In genomic region chr4:3354455-3354811, GRCh38 we compare ENCODE assay signal across 1 cellular context.
TF ChIP-seq lines count a peak whose summit lies in the region.

No MANE protein-coding gene starts in this region.

TF ChIP-seq in HepG2, 621 proteins besides CTCF, POLR2A, EP300 and RAD21 (continued from another document and continues in another):
- TF ChIP-seq, protein P1, sequence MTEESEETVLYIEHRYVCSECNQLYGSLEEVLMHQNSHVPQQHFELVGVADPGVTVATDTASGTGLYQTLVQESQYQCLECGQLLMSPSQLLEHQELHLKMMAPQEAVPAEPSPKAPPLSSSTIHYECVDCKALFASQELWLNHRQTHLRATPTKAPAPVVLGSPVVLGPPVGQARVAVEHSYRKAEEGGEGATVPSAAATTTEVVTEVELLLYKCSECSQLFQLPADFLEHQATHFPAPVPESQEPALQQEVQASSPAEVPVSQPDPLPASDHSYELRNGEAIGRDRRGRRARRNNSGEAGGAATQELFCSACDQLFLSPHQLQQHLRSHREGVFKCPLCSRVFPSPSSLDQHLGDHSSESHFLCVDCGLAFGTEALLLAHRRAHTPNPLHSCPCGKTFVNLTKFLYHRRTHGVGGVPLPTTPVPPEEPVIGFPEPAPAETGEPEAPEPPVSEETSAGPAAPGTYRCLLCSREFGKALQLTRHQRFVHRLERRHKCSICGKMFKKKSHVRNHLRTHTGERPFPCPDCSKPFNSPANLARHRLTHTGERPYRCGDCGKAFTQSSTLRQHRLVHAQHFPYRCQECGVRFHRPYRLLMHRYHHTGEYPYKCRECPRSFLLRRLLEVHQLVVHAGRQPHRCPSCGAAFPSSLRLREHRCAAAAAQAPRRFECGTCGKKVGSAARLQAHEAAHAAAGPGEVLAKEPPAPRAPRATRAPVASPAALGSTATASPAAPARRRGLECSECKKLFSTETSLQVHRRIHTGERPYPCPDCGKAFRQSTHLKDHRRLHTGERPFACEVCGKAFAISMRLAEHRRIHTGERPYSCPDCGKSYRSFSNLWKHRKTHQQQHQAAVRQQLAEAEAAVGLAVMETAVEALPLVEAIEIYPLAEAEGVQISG (CRISPR knock-in tag; IDR thresholded peaks at IDR 0.05): peak; percentile 72
- TF ChIP-seq ZBTB21 (CRISPR knock-in tag; IDR thresholded peaks at IDR 0.05) (0 out of 2 replicates have a peak, but pooled peaks have one; percentile 34), ATF2 (CRISPR knock-in tag; IDR thresholded peaks at IDR 0.05) (peak; percentile 96), ISL2 (CRISPR knock-in tag; IDR thresholded peaks at IDR 0.05) (peak; percentile 96), MTF2 (CRISPR knock-in tag; IDR thresholded peaks at IDR 0.05; ENCODE audit: borderline replicate concordance) (no peak), RFXANK (CRISPR knock-in tag; IDR thresholded peaks at IDR 0.05) (no peak), TAF1 (CRISPR knock-in tag; IDR thresholded peaks at IDR 0.05) (peak; percentile 4; the same call in 1 of the 2 replicates), ZNF530 (CRISPR knock-in tag; IDR thresholded peaks at IDR 0.05; ENCODE audit: low read depth) (no peak), RBM39 (IDR thresholded peaks at IDR 0.05; ENCODE audit: low read depth, low read length, poor library complexity, severe bottlenecking) (no peak), CHCHD3 (CRISPR knock-in tag; IDR thresholded peaks at IDR 0.05) (no peak), FLYWCH1 (CRISPR knock-in tag; IDR thresholded peaks at IDR 0.05) (no peak), SUZ12 (IDR thresholded peaks at IDR 0.05; ENCODE audit: low read depth, low read length) (no peak), REXO4 (CRISPR knock-in tag; IDR thresholded peaks at IDR 0.05; ENCODE audit: borderline replicate concordance) (no peak), RNF2 (conservative IDR thresholded peaks at IDR 0.05; ENCODE audit: low read depth) (no peak), ZNF121 (CRISPR knock-in tag; IDR thresholded peaks at IDR 0.05) (peak; percentile 56; the same call in 1 of the 2 replicates), YEATS2 (CRISPR knock-in tag; IDR thresholded peaks at IDR 0.05; ENCODE audit: borderline replicate concordance) (peak; percentile 56; the same call in 1 of the 2 replicates), ZNF556 (CRISPR knock-in tag; IDR thresholded peaks at IDR 0.05; ENCODE audit: borderline replicate concordance) (peak; percentile 50; the same call in 1 of the 2 replicates), STAG1 (CRISPR knock-in tag; IDR thresholded peaks at IDR 0.05) (no peak), ZNF737 (CRISPR knock-in tag; IDR thresholded peaks at IDR 0.05; ENCODE audit: borderline replicate concordance) (no peak), ZNF724P (CRISPR knock-in tag; IDR thresholded peaks at IDR 0.05; ENCODE audit: borderline replicate concordance) (no peak), BORCS8-MEF2B (CRISPR knock-in tag; IDR thresholded peaks at IDR 0.05) (peak; percentile 44; the same call in 1 of the 2 replicates), ZNF788 (CRISPR knock-in tag; IDR thresholded peaks at IDR 0.05; ENCODE audit: borderline replicate concordance) (no peak; the same call in 1 of the 2 replicates), ZNF329 (CRISPR knock-in tag; IDR thresholded peaks at IDR 0.05; ENCODE audit: low read depth) (no peak), HNRNPK (IDR thresholded peaks at IDR 0.05; ENCODE audit: low read depth, low read length, poor library complexity, severe bottlenecking) (no peak), ZNF468 (CRISPR knock-in tag; IDR thresholded peaks at IDR 0.05) (no peak), TRIM22 (IDR thresholded peaks at IDR 0.05) (no peak), ZMAT5 (CRISPR knock-in tag; IDR thresholded peaks at IDR 0.05; ENCODE audit: borderline replicate concordance, low read depth) (no peak), TBL1XR1 (IDR thresholded peaks at IDR 0.05; ENCODE audit: borderline replicate concordance, low read length, partially characterized antibody) (peak; percentile 53), ZNF160 (CRISPR knock-in tag; IDR thresholded peaks at IDR 0.05) (peak; percentile 60; the same call in 1 of the 2 replicates), GTF2F1 (IDR thresholded peaks at IDR 0.05; ENCODE audit: low read length) (no peak), ZNF598 (CRISPR knock-in tag; IDR thresholded peaks at IDR 0.05; ENCODE audit: borderline replicate concordance) (no peak), ZC3H4 (CRISPR knock-in tag; IDR thresholded peaks at IDR 0.05; ENCODE audit: borderline replicate concordance) (no peak), AKNA (CRISPR knock-in tag; IDR thresholded peaks at IDR 0.05; ENCODE audit: borderline replicate concordance) (no peak), HDAC1 (CRISPR knock-in tag; IDR thresholded peaks at IDR 0.05) (peak; percentile 88), ZNF138 (CRISPR knock-in tag; IDR thresholded peaks at IDR 0.05; ENCODE audit: low read depth) (no peak), SALL1 (CRISPR knock-in tag; IDR thresholded peaks at IDR 0.05) (peak; percentile 90; the same call in 1 of the 2 replicates), PAX8 (CRISPR knock-in tag; IDR thresholded peaks at IDR 0.05; ENCODE audit: borderline replicate concordance) (no peak), ZNF484 (CRISPR knock-in tag; IDR thresholded peaks at IDR 0.05; ENCODE audit: borderline replicate concordance, low read depth) (no peak), ZNF749 (CRISPR knock-in tag; IDR thresholded peaks at IDR 0.05; ENCODE audit: borderline replicate concordance) (no peak; the same call in 1 of the 2 replicates), LCORL (IDR thresholded peaks at IDR 0.05) (no peak; the same call in 1 of the 2 replicates), LCORL (CRISPR knock-in tag; IDR thresholded peaks at IDR 0.05) (peak; percentile 95), MED8 (CRISPR knock-in tag; IDR thresholded peaks at IDR 0.05; ENCODE audit: insufficient replicate concordance) (peak; percentile 70), ZNF567 (CRISPR knock-in tag; IDR thresholded peaks at IDR 0.05; ENCODE audit: borderline replicate concordance) (no peak), ELF4 (CRISPR knock-in tag; IDR thresholded peaks at IDR 0.05; ENCODE audit: borderline replicate concordance) (no peak), GATA4 (IDR thresholded peaks at IDR 0.05; ENCODE audit: borderline replicate concordance, low read depth) (peak; percentile 87; the same call in 1 of the 2 replicates)
- TF ChIP-seq, protein P2, sequence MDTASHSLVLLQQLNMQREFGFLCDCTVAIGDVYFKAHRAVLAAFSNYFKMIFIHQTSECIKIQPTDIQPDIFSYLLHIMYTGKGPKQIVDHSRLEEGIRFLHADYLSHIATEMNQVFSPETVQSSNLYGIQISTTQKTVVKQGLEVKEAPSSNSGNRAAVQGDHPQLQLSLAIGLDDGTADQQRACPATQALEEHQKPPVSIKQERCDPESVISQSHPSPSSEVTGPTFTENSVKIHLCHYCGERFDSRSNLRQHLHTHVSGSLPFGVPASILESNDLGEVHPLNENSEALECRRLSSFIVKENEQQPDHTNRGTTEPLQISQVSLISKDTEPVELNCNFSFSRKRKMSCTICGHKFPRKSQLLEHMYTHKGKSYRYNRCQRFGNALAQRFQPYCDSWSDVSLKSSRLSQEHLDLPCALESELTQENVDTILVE (CRISPR knock-in tag; IDR thresholded peaks at IDR 0.05): peak; percentile 81; the same call in 1 of the 2 replicates
- TF ChIP-seq, protein P3, sequence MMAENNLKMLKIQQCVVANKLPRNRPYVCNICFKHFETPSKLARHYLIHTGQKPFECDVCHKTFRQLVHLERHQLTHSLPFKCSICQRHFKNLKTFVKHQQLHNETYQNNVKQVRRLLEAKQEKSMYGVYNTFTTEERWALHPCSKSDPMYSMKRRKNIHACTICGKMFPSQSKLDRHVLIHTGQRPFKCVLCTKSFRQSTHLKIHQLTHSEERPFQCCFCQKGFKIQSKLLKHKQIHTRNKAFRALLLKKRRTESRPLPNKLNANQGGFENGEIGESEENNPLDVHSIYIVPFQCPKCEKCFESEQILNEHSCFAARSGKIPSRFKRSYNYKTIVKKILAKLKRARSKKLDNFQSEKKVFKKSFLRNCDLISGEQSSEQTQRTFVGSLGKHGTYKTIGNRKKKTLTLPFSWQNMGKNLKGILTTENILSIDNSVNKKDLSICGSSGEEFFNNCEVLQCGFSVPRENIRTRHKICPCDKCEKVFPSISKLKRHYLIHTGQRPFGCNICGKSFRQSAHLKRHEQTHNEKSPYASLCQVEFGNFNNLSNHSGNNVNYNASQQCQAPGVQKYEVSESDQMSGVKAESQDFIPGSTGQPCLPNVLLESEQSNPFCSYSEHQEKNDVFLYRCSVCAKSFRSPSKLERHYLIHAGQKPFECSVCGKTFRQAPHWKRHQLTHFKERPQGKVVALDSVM (CRISPR knock-in tag; IDR thresholded peaks at IDR 0.05): no peak
- TF ChIP-seq, protein P4, sequence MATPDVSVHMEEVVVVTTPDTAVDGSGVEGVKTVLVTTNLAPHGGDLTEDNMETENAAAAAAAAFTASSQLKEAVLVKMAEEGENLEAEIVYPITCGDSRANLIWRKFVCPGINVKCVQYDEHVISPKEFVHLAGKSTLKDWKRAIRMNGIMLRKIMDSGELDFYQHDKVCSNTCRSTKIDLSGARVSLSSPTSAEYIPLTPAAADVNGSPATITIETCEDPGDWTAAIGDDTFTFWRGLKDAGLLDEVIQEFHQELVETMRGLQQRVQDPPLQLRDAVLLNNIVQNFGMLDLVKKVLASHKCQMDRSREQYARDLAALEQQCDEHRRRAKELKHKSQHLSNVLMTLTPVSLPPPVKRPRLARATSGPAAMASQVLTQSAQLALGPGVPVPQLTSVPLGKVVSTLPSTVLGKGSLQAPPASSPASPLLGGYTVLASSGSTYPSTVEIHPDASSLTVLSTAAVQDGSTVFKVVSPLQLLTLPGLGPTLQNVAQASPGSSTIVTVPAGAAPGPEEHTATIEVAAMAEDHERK (CRISPR knock-in tag; IDR thresholded peaks at IDR 0.05; ENCODE audit: low read depth): no peak
